ENCODE assay signal across 23 cellular contexts in the genomic region with DNA sequence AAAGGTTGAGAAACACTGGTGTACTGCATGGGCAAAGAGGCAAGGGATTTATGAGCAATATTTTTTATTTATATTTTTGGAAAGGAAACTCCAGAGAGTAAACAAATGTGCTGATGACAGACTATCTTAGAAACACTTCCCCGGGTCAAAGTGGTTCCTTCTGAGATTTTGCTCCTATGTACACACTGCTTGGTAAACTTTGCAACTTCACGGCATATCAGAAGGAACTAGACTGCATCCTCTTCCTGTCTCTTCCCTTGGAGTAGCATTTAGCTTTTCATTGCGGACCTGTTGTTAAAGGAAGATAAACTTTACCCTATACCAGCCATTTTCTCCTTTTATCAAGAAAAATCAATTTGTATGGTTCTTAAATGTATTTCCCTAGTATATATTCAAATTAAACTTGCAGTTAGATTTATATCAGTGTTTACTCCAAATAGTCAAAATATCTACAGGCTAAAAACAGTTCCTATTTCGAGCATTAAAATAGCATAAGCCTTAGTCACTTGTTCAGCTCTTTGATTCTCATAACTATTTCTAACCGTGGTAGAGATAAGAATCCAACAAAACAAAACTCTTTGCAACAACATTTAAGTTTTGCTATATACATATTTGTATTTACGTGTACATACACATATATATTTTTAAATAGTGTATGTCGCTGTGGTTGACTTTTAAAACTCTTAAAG. TPM values are rescaled to one million over a fixed set of nuclear protein-coding genes. Genes with fewer than 3 reads are reported as not detected.
A peak's percentile ranks its signal among the peaks of the same experiment; 100 is the strongest.
DNase-seq lines count a peak whose midpoint lies in the region; ATAC-seq, FAIRE-seq and TF ChIP-seq lines count a peak whose summit lies in the region.
"Had no signal": no experiment of that assay in that cellular context is flagged by ENCODE, and none has a peak within 500 bp of the region (broad histone marks: within the 10 kb centered on the region; RNA-seq: fewer than 3 reads in every experiment).

No MANE protein-coding gene starts in this region.

- no peak overlapping the region for H3K9ac ChIP-seq in kidney (ENCODE audit: low read length in 2 of 2)
- H3K9ac ChIP-seq: BLaER1 had no signal

- no peaks in the 10 kb centered on the region for H3K4me1 ChIP-seq in kidney (ENCODE audit: control insufficient read depth in 1 of 2, insufficient read depth in 1 of 2, low read depth in 1 of 2, low read length in 2 of 2)
- H3K4me1 ChIP-seq: BLaER1 had no signal

- TF ChIP-seq CTCF in LNCaP clone FGC (IDR thresholded peaks at IDR 0.05; ENCODE audit: control insufficient read depth, extremely low read depth, insufficient read depth) (no peak), astrocyte of the spinal cord (IDR thresholded peaks at IDR 0.05; ENCODE audit: low read depth, low read length) (no peak), kidney (IDR thresholded peaks at IDR 0.05; ENCODE audit: borderline replicate concordance, extremely low read depth, insufficient read depth) (no peak)

- ATAC-seq in GM21825 (IDR thresholded peaks at IDR 0.05; ENCODE audit: unreplicated experiment), result no peak
- ATAC-seq in GM18502 (IDR thresholded peaks at IDR 0.05; ENCODE audit: poor library complexity, unreplicated experiment), result no peak

- H3K9me3 ChIP-seq in kidney (ENCODE audit: control insufficient read depth in 1 of 2, low read length in 2 of 2), result no peaks in the 10 kb centered on the region
- H3K9me3 ChIP-seq: BLaER1, neutrophil, tibial artery had no signal

- in situ Hi-C loops in astrocyte of the spinal cord (cut with HindIII; ENCODE audit: low sequenced_read_pairs), result no loop called here

- H3K27ac ChIP-seq in kidney (ENCODE audit: low read depth in 2 of 2, low read length in 2 of 2), result no peak overlapping the region
- H3K27ac ChIP-seq: BLaER1, cardiac muscle cell, neutrophil, PC-9 had no signal

- DNase-seq in LNCaP clone FGC (ENCODE audit: low read depth) (peak; percentile 74), astrocyte of the spinal cord (ENCODE audit: low read depth, low spot score) (peak; percentile 11), kidney (no peak), putamen (ENCODE audit: low spot score) (peak; percentile 3), T-helper 2 cell (no peak), NCI-H1048 (lab: John Stamatoyannopoulos, UW) (no peak)
- DNase-seq: activated CD4-positive, alpha-beta T cell treated with anti-CD3 and anti-CD28 coated beads, Interleukin-2, amount 50 U/mL, for 1 hour; activated naive CD4-positive, alpha-beta T cell treated with anti-CD3 and anti-CD28 coated beads, Interleukin-2, amount 50 U/mL, for 16 hours; activated T-cell treated with anti-CD3 and anti-CD28 coated beads for 4 hours; DMS153; MV-4-11; NCI-H2081 treated with DMSO at 0.1 percent for 48 hours; NCI-H526 treated with DMSO at 0.1 percent for 48 hours; PC-9; tibial artery had no signal

- peak; percentile 45 for FAIRE-seq in kidney (lab: Jason Lieb, UNC)
- FAIRE-seq: endometrium had no signal

- H3K4me3 ChIP-seq in LNCaP clone FGC (ENCODE audit: low read depth, low read length) (peak overlapping the region; percentile 5; the same call in 1 of the 2 replicates), astrocyte of the spinal cord (ENCODE audit: low read depth, low read length) (no peak overlapping the region), kidney (ENCODE audit: low read length in 2 of 2) (no peak overlapping the region)
- H3K4me3 ChIP-seq: BLaER1, cardiac muscle cell, PC-9, tibial artery had no signal

- intact Hi-C loops in kidney (cut with DNase I), result no loop called here

- H3K36me3 ChIP-seq in kidney (ENCODE audit: control insufficient read depth in 1 of 2, insufficient read depth in 2 of 2, low read length in 2 of 2), result peaks cover 0 to 4% of the 10 kb centered on the region in 2 donors
- H3K36me3 ChIP-seq: BLaER1, neutrophil had no signal

RNA-seq across cellular contexts. Expression of a gene that starts 48.0 kb away (rescaled TPM):
- 14.8 TPM for total RNA-seq in kidney
- polyA plus RNA-seq in kidney (ENCODE audit: insufficient read depth, low read depth, low replicate concordance), result 17.6 TPM
- total RNA-seq: cardiac muscle cell, mesothelial cell of epicardium, PC-9, skeletal muscle tissue had no signal

RNA-seq across cellular contexts. Expression of a gene that starts 55.5 kb away (rescaled TPM):
- total RNA-seq in kidney, result 32.6 TPM
- 16.1 TPM for polyA plus RNA-seq in kidney (ENCODE audit: insufficient read depth, low read depth, low replicate concordance)
- total RNA-seq: PC-9 had no signal

Comparison
In these comparisons a context has a peak if more than half of its experiments do, and no peak if none do; other contexts are left out.
1. DNase-seq: peak in LNCaP clone FGC (single experiment), astrocyte of the spinal cord (single experiment) and putamen (single experiment); none in kidney (single experiment), T-helper 2 cell (0 of 5) and NCI-H1048 (single experiment).